ENCODE assay signal across 1 cellular context in the genomic region with DNA sequence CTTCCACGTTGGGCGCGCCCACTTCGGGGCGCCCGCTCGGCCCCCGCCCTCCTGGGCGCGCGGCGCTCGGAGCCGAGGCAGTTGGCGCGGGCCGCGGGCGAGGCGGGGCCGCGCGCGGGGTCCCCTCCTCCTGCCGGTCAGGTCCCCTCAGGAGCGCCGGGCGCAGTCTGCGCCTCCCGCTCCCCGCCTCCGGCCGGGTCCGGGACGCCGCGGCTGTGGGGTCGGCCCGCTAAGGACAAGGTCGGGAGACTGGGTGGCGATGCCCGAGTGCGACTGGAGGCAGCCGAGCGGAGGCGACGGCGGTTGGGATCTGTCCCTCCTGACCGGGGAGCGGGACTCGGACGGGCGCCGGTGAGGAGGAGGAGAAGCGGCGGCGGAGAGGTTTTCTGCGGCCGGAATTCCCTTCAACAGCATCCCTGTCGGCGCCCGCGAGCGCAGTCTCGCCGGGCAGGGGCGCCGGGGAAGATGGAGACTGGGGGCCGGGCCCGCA.
TF ChIP-seq lines count a peak whose summit lies in the region.

TSS of gene ATRNL1 (plus strand) at position 80 of the 490 bp plus-strand sequence. CDS start at position 466, 386 bp downstream.

TF ChIP-seq in HCT116, 20 proteins besides CTCF, POLR2A, EP300 and RAD21 (continued from another document):
- TF ChIP-seq ZBTB33 (IDR thresholded peaks at IDR 0.05; ENCODE audit: extremely low read depth, insufficient replicate concordance, low read length) (no peak), ZFX (IDR thresholded peaks at IDR 0.05) (no peak), REST (IDR thresholded peaks at IDR 0.05; ENCODE audit: low read depth) (no peak), SRF (IDR thresholded peaks at IDR 0.05; ENCODE audit: low read depth) (no peak), POLR2AphosphoS5 (IDR thresholded peaks at IDR 0.05; ENCODE audit: low read depth, low read length) (no peak), EZH2 (IDR thresholded peaks at IDR 0.05) (no peak), EGR1 (IDR thresholded peaks at IDR 0.05; ENCODE audit: low read depth) (no peak), ELF1 (IDR thresholded peaks at IDR 0.05; ENCODE audit: borderline replicate concordance, low read depth) (no peak), SIN3A (IDR thresholded peaks at IDR 0.05; ENCODE audit: low read depth) (no peak), YY1 (IDR thresholded peaks at IDR 0.05; ENCODE audit: extremely low read depth, insufficient replicate concordance, low read depth, low read length) (no peak), ATF3 (IDR thresholded peaks at IDR 0.05) (no peak)
- TF ChIP-seq, protein P1, sequence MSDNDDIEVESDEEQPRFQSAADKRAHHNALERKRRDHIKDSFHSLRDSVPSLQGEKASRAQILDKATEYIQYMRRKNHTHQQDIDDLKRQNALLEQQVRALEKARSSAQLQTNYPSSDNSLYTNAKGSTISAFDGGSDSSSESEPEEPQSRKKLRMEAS (IDR thresholded peaks at IDR 0.05): no peak
TF ChIP-seq in HCT116: peak in this region for 0.
